Comparison of ENCODE assay signal across 9 cellular contexts in genomic region chr3:129025691-129026435, GRCh38. TPM values are rescaled to one million over a fixed set of nuclear protein-coding genes. Genes with fewer than 3 reads are reported as not detected.
DNase-seq lines count a peak whose midpoint lies in the region; ATAC-seq, FAIRE-seq and TF ChIP-seq lines count a peak whose summit lies in the region.
"Had no signal": no experiment of that assay in that cellular context is flagged by ENCODE, and none has a peak within 500 bp of the region (broad histone marks: within the 10 kb centered on the region; RNA-seq: fewer than 3 reads in every experiment).

No MANE protein-coding gene starts in this region.

- no peak for ATAC-seq in activated CD8-positive, alpha-beta T cell treated with anti-CD3 and anti-CD28 coated beads for 36 hours
- ATAC-seq in HepG2, result no peak
- ATAC-seq in GM18907 (IDR thresholded peaks at IDR 0.05; ENCODE audit: unreplicated experiment), result no peak
- ATAC-seq in GM21367 (IDR thresholded peaks at IDR 0.05; ENCODE audit: unreplicated experiment), result no peak

- H3K4me1 ChIP-seq in HepG2 (ENCODE audit: insufficient read depth, low read length), result peaks cover 14% of the 10 kb centered on the region
- H3K4me1 ChIP-seq in stomach, result peaks cover 27 to 57% (median 35%) of the 10 kb centered on the region in 4 donors
- H3K4me1 ChIP-seq in breast epithelium, result no peaks in the 10 kb centered on the region

- no peak for TF ChIP-seq EP300 in HepG2 (IDR thresholded peaks at IDR 0.05; ENCODE audit: low read depth in 2 of 2, low read length in 2 of 2)
- TF ChIP-seq EP300 in HepG2 (CRISPR knock-in tag; IDR thresholded peaks at IDR 0.05; ENCODE audit: borderline replicate concordance), result no peak
- no peak for TF ChIP-seq EP300 in stomach (IDR thresholded peaks at IDR 0.05)

- no peaks in the 10 kb centered on the region for H3K36me3 Mint-ChIP-seq in T-helper 2 cell treated with Interferon-gamma antibody and Interleukin-4, amounts not matched to agents 5 μg/mL and 100 μg/mL, for 36 hours (ENCODE audit: low read depth)
- no peaks in the 10 kb centered on the region for H3K36me3 Mint-ChIP-seq in activated CD8-positive, alpha-beta T cell treated with anti-CD3 and anti-CD28 coated beads for 36 hours (ENCODE audit: low read depth)

- H3K9me3 ChIP-seq in HepG2 (ENCODE audit: low read length), result no peaks in the 10 kb centered on the region
- H3K9me3 ChIP-seq in stomach, result no peaks in the 10 kb centered on the region
- H3K9me3 ChIP-seq in breast epithelium, result no peaks in the 10 kb centered on the region

- H3K9ac ChIP-seq in HepG2 (ENCODE audit: insufficient read depth, low read depth, low read length), result no peak overlapping the region

- FAIRE-seq in HepG2 (lab: Jason Lieb, UNC), result no peak

- in situ Hi-C loops in HepG2 (cut with HindIII; ENCODE audit: extremely low pct_ligation_motif_present, low pct_unique_long_range_greater_than_20kb), result no loop called here

- no peaks in the 10 kb centered on the region for H4K20me1 ChIP-seq in HepG2 (ENCODE audit: insufficient read depth, low read length)

- no peak overlapping the region for H3K4me3 ChIP-seq in HepG2 (replicated peaks in 1 of 3; ENCODE audit: insufficient read depth in 1 of 3, low read depth in 2 of 3, low read length in 3 of 3)
- no peak overlapping the region for H3K4me3 ChIP-seq in stomach
- H3K4me3 ChIP-seq in breast epithelium, result no peak overlapping the region

- H3K27ac Mint-ChIP-seq in T-helper 2 cell treated with Interferon-gamma antibody and Interleukin-4, amounts not matched to agents 5 μg/mL and 100 μg/mL, for 36 hours, result no peak overlapping the region
- H3K27ac Mint-ChIP-seq in activated CD8-positive, alpha-beta T cell treated with anti-CD3 and anti-CD28 coated beads for 36 hours, result peak overlapping the region; percentile 91

- POLR2A ChIA-PET in activated CD8-positive, alpha-beta T cell treated with anti-CD3 and anti-CD28 coated beads for 36 hours (lab: Charles Lee), result interaction anchor here (0.6 to 3.6 kb wide), 17 partner anchors 9 to 291 kb away, joined by 3 to 56 read pairs (median 7); partner anchors contain the start of genes CFAP92, CNBP, COPG1 and RAB43
- POLR2A ChIA-PET in HepG2 (lab: Yijun Ruan, JAX), result no interaction called here

- TF ChIP-seq POLR2A in HepG2 (IDR thresholded peaks at IDR 0.05; ENCODE audit: insufficient read depth in 1 of 2, low read depth in 2 of 2, low read length in 2 of 2) (no peak), stomach (IDR thresholded peaks at IDR 0.05) (no peak), breast epithelium (IDR thresholded peaks at IDR 0.05) (no peak)

- CTCF ChIA-PET in activated CD8-positive, alpha-beta T cell treated with anti-CD3 and anti-CD28 coated beads for 36 hours (lab: Charles Lee), result interaction anchor here (0.8 to 5.0 kb wide), 19 partner anchors 9 to 298 kb away, joined by 3 to 77 read pairs (median 5); partner anchors contain the start of gene RAB43
- CTCF ChIA-PET in HepG2 (lab: Yijun Ruan, JAX; ENCODE audit: low intra/inter-chr PET ratio, low total read pairs), result no interaction called here

- H3K27me3 Mint-ChIP-seq in T-helper 2 cell treated with Interferon-gamma antibody and Interleukin-4, amounts not matched to agents 5 μg/mL and 100 μg/mL, for 36 hours (ENCODE audit: low read depth), result peaks cover 3% of the 10 kb centered on the region
- no peaks in the 10 kb centered on the region for H3K27me3 Mint-ChIP-seq in activated CD8-positive, alpha-beta T cell treated with anti-CD3 and anti-CD28 coated beads for 36 hours

- TF ChIP-seq RAD21 in HepG2 (CRISPR knock-in tag; IDR thresholded peaks at IDR 0.05), result no peak

- no peak for DNase-seq in T-helper 2 cell treated with Interferon-gamma antibody and Interleukin-4, amounts not matched to agents 5 μg/mL and 100 μg/mL, for 36 hours (ENCODE audit: low spot score)
- DNase-seq in T-helper 2 cell (no peak), HepG2 (ENCODE audit: low spot score) (no peak), stomach (no peak), breast epithelium (ENCODE audit: low spot score in 2 of 2) (no peak)
- no peak for DNase-seq in activated CD8-positive, alpha-beta T cell treated with anti-CD3 and anti-CD28 coated beads for 36 hours

- H3K36me3 ChIP-seq in HepG2 (replicated peaks in 1 of 2; ENCODE audit: control insufficient read depth in 1 of 2, insufficient read depth in 2 of 2, low read length in 2 of 2) (no peaks in the 10 kb centered on the region), stomach (peaks cover 0 to 4% (median 0%) of the 10 kb centered on the region in 4 donors), breast epithelium (no peaks in the 10 kb centered on the region)

- no peak overlapping the region for H3K4me2 ChIP-seq in HepG2 (ENCODE audit: low read depth, low read length)

- H3K27ac ChIP-seq in HepG2 (ENCODE audit: extremely low read length, insufficient read depth, low read length), result no peak overlapping the region
- H3K27ac ChIP-seq in stomach, result peak overlapping the region; percentile 4 to 87 (median 73)
- peak overlapping the region in 1 of 2 donors; percentile 50 for H3K27ac ChIP-seq in breast epithelium

- peak overlapping the region; percentile 81 for H3K4me3 Mint-ChIP-seq in T-helper 2 cell treated with Interferon-gamma antibody and Interleukin-4, amounts not matched to agents 5 μg/mL and 100 μg/mL, for 36 hours
- H3K4me3 Mint-ChIP-seq in activated CD8-positive, alpha-beta T cell treated with anti-CD3 and anti-CD28 coated beads for 36 hours, result peak overlapping the region; percentile 73

- no TSS peak for BruUV-seq in HepG2 (replicated peaks; lab: Mats Ljungman, UMichigan)

- intact Hi-C loops in activated CD8-positive, alpha-beta T cell treated with anti-CD3 and anti-CD28 coated beads for 36 hours (cut with micrococcal nuclease), result loop anchor here (5.0 kb wide), 1 partner anchor 54 kb away; no protein-coding TSS in a partner anchor
- intact Hi-C loops in HepG2 (cut with micrococcal nuclease; ENCODE audit: unreplicated experiment) (no loop called here), stomach (cut with DNase I; ENCODE audit: low total_unique reads) (no loop called here), breast epithelium (cut with DNase I; ENCODE audit: low total_unique reads) (no loop called here)

- H3K79me2 ChIP-seq in HepG2 (ENCODE audit: insufficient read depth, low read length), result no peaks in the 10 kb centered on the region

- no peaks in the 10 kb centered on the region for H3K9me3 Mint-ChIP-seq in T-helper 2 cell treated with Interferon-gamma antibody and Interleukin-4, amounts not matched to agents 5 μg/mL and 100 μg/mL, for 36 hours
- H3K9me3 Mint-ChIP-seq in activated CD8-positive, alpha-beta T cell treated with anti-CD3 and anti-CD28 coated beads for 36 hours, result no peaks in the 10 kb centered on the region

- 16% methylated on average over 8 of the region's 8 CpGs for WGBS in HepG2 (ENCODE audit: low lambda C conversion rate)
- WGBS in stomach, 5 donors, result 43 to 72% (median 70%) methylated on average over 8 of the region's 8 CpGs

- H3K4me1 Mint-ChIP-seq in T-helper 2 cell treated with Interferon-gamma antibody and Interleukin-4, amounts not matched to agents 5 μg/mL and 100 μg/mL, for 36 hours (ENCODE audit: low read depth), result peaks cover 14% of the 10 kb centered on the region
- H3K4me1 Mint-ChIP-seq in activated CD8-positive, alpha-beta T cell treated with anti-CD3 and anti-CD28 coated beads for 36 hours (ENCODE audit: low read depth), result peaks cover 22% of the 10 kb centered on the region

- H3K27me3 ChIP-seq in HepG2 (ENCODE audit: control insufficient read depth in 1 of 2, insufficient read depth in 2 of 2, low read length in 2 of 2) (peaks cover 0 to 24% of the 10 kb centered on the region in 2 experiments; a peak in 3 of 5 replicates), stomach (no peaks in the 10 kb centered on the region), breast epithelium (no peaks in the 10 kb centered on the region)
- H3K27me3 ChIP-seq: dorsolateral prefrontal cortex had no signal

- no peak overlapping the region for H2AFZ ChIP-seq in HepG2 (ENCODE audit: low read length)

- no peak for TF ChIP-seq CTCF in activated CD8-positive, alpha-beta T cell treated with anti-CD3 and anti-CD28 coated beads for 36 hours (IDR thresholded peaks at IDR 0.05)
- TF ChIP-seq CTCF in HepG2 (CRISPR knock-in tag; IDR thresholded peaks at IDR 0.05) (no peak), stomach (IDR thresholded peaks at IDR 0.05) (no peak), breast epithelium (IDR thresholded peaks at IDR 0.05) (no peak)

RNA-seq across cellular contexts. Expression of gene EFCC1, which starts 24.8 kb away (rescaled TPM):
- under 1 TPM; 0.16 to 0.38 TPM for total RNA-seq in activated CD8-positive, alpha-beta T cell treated with anti-CD3 and anti-CD28 coated beads for 36 hours
- not detected in 2 replicates for total RNA-seq in HepG2 (2016; rRNA removed; fragmentation: Illumina TruSeq; extraction: Trizol)
- total RNA-seq in HepG2 (2016; cell fraction: cytosol; rRNA removed; fragmentation: Illumina TruSeq; extraction: Trizol; ENCODE audit: low read depth), result not detected in 2 replicates
- not detected in 2 replicates for total RNA-seq in HepG2 (2016; cell fraction: insoluble cytoplasmic fraction; rRNA removed; fragmentation: Illumina TruSeq; extraction: Trizol)
- not detected in 2 replicates for total RNA-seq in HepG2 (2016; cell fraction: membrane; rRNA removed; fragmentation: Illumina TruSeq; extraction: Trizol)
- not detected in 2 replicates for total RNA-seq in HepG2 (2016; cell fraction: nucleus; rRNA removed; fragmentation: Illumina TruSeq; extraction: Trizol)
- polyA plus RNA-seq in HepG2 (2011; rRNA removed), result 0.03 TPM in 1 of 2 replicates, not detected in the other
- 0.03 TPM in 1 of 2 replicates, not detected in the other for polyA plus RNA-seq in HepG2 (2011; cell fraction: cytosol; rRNA removed)
- 0.08 TPM in 1 of 2 replicates, not detected in the other for polyA plus RNA-seq in HepG2 (2011; cell fraction: nucleus; rRNA removed)
- polyA plus RNA-seq in HepG2 (2012), result not detected in 2 replicates
- polyA plus RNA-seq in HepG2 (2016; cell fraction: cytosol; fragmentation: Illumina TruSeq; extraction: Trizol; ENCODE audit: low read depth), result not detected in 2 replicates
- not detected in 2 replicates for polyA plus RNA-seq in HepG2 (2016; cell fraction: insoluble cytoplasmic fraction; fragmentation: Illumina TruSeq; extraction: Trizol; ENCODE audit: low read depth)
- polyA plus RNA-seq in HepG2 (2016; cell fraction: membrane; fragmentation: Illumina TruSeq; extraction: Trizol; ENCODE audit: low read depth), result not detected in 2 replicates
- not detected in 2 replicates for polyA plus RNA-seq in HepG2 (2016; cell fraction: nucleus; fragmentation: Illumina TruSeq; extraction: Trizol; ENCODE audit: insufficient read depth, low read depth)
- not detected in 2 replicates for polyA minus RNA-seq in HepG2 (2011; rRNA and poly(A)+ RNA removed; ENCODE audit: low replicate concordance)
- not detected in 2 replicates for polyA minus RNA-seq in HepG2 (2011; cell fraction: cytosol; rRNA and poly(A)+ RNA removed)
- not detected in 2 replicates for polyA minus RNA-seq in HepG2 (2011; cell fraction: nucleus; rRNA and poly(A)+ RNA removed)
- 10 to 100 TPM in 3 of 5 donors, 1 to 10 TPM in 2; 1.0 to 13.9 (median 10.3) TPM for total RNA-seq in stomach
- polyA plus RNA-seq in stomach, result 10 to 100 TPM in 1 of 3 donors, 1 to 10 TPM in 2; 3.4 to 10.7 (median 8.2) TPM
- 1 to 10 TPM; 1.6 to 3.9 (median 1.8) TPM for total RNA-seq in breast epithelium

RNA-seq across cellular contexts. Expression of gene CFAP92, which starts 32.0 kb away (rescaled TPM):
- under 1 TPM; 0.38 to 0.83 TPM for total RNA-seq in activated CD8-positive, alpha-beta T cell treated with anti-CD3 and anti-CD28 coated beads for 36 hours
- 0.45 and 0.46 TPM in 2 replicates for total RNA-seq in HepG2 (2016; rRNA removed; fragmentation: Illumina TruSeq; extraction: Trizol)
- total RNA-seq in HepG2 (2016; cell fraction: cytosol; rRNA removed; fragmentation: Illumina TruSeq; extraction: Trizol; ENCODE audit: low read depth), result 1.1 and 1.3 TPM in 2 replicates
- 0.13 and 0.54 TPM in 2 replicates for total RNA-seq in HepG2 (2016; cell fraction: insoluble cytoplasmic fraction; rRNA removed; fragmentation: Illumina TruSeq; extraction: Trizol)
- 1.2 and 1.5 TPM in 2 replicates for total RNA-seq in HepG2 (2016; cell fraction: membrane; rRNA removed; fragmentation: Illumina TruSeq; extraction: Trizol)
- total RNA-seq in HepG2 (2016; cell fraction: nucleus; rRNA removed; fragmentation: Illumina TruSeq; extraction: Trizol), result 0.38 TPM in 1 of 2 replicates, not detected in the other
- polyA plus RNA-seq in HepG2 (2011; rRNA removed), result 0.18 and 0.20 TPM in 2 replicates
- 0.13 TPM in 2 replicates for polyA plus RNA-seq in HepG2 (2011; cell fraction: cytosol; rRNA removed)
- polyA plus RNA-seq in HepG2 (2011; cell fraction: nucleus; rRNA removed), result 0.09 TPM in 1 of 2 replicates, not detected in the other
- polyA plus RNA-seq in HepG2 (2012), result 0.40 and 0.64 TPM in 2 replicates
- polyA plus RNA-seq in HepG2 (2016; cell fraction: cytosol; fragmentation: Illumina TruSeq; extraction: Trizol; ENCODE audit: low read depth), result 1.2 and 2.4 TPM in 2 replicates
- polyA plus RNA-seq in HepG2 (2016; cell fraction: insoluble cytoplasmic fraction; fragmentation: Illumina TruSeq; extraction: Trizol; ENCODE audit: low read depth), result 0.73 and 1.0 TPM in 2 replicates
- polyA plus RNA-seq in HepG2 (2016; cell fraction: membrane; fragmentation: Illumina TruSeq; extraction: Trizol; ENCODE audit: low read depth), result 1.4 and 1.6 TPM in 2 replicates
- 0.68 and 1.4 TPM in 2 replicates for polyA plus RNA-seq in HepG2 (2016; cell fraction: nucleus; fragmentation: Illumina TruSeq; extraction: Trizol; ENCODE audit: insufficient read depth, low read depth)
- polyA minus RNA-seq in HepG2 (2011; rRNA and poly(A)+ RNA removed; ENCODE audit: low replicate concordance), result not detected in 2 replicates
- 0.09 TPM in 1 of 2 replicates, not detected in the other for polyA minus RNA-seq in HepG2 (2011; cell fraction: cytosol; rRNA and poly(A)+ RNA removed)
- polyA minus RNA-seq in HepG2 (2011; cell fraction: nucleus; rRNA and poly(A)+ RNA removed), result 0.12 TPM in 1 of 2 replicates, not detected in the other
- total RNA-seq in stomach, result 10 to 100 TPM in 1 of 5 donors, 1 to 10 TPM in 3, under 1 TPM in 1; 0.87 to 13.4 (median 5.2) TPM
- polyA plus RNA-seq in stomach, result 1 to 10 TPM in 1 of 3 donors, under 1 TPM in 2; 0.50 to 2.7 (median 0.70) TPM
- 1 to 10 TPM in 2 of 3 donors, under 1 TPM in 1; 0.66 to 1.4 (median 1.3) TPM for total RNA-seq in breast epithelium

RNA-seq across cellular contexts. Expression of gene GP9, which starts 34.7 kb away (rescaled TPM):
- not detected for total RNA-seq in activated CD8-positive, alpha-beta T cell treated with anti-CD3 and anti-CD28 coated beads for 36 hours
- total RNA-seq in HepG2 (2016; rRNA removed; fragmentation: Illumina TruSeq; extraction: Trizol), result not detected in 2 replicates
- not detected in 2 replicates for total RNA-seq in HepG2 (2016; cell fraction: cytosol; rRNA removed; fragmentation: Illumina TruSeq; extraction: Trizol; ENCODE audit: low read depth)
- not detected in 2 replicates for total RNA-seq in HepG2 (2016; cell fraction: insoluble cytoplasmic fraction; rRNA removed; fragmentation: Illumina TruSeq; extraction: Trizol)
- not detected in 2 replicates for total RNA-seq in HepG2 (2016; cell fraction: membrane; rRNA removed; fragmentation: Illumina TruSeq; extraction: Trizol)
- total RNA-seq in HepG2 (2016; cell fraction: nucleus; rRNA removed; fragmentation: Illumina TruSeq; extraction: Trizol), result not detected in 2 replicates
- not detected in 2 replicates for polyA plus RNA-seq in HepG2 (2011; rRNA removed)
- polyA plus RNA-seq in HepG2 (2011; cell fraction: cytosol; rRNA removed), result not detected in 2 replicates
- polyA plus RNA-seq in HepG2 (2011; cell fraction: nucleus; rRNA removed), result not detected in 2 replicates
- polyA plus RNA-seq in HepG2 (2012), result not detected in 2 replicates
- polyA plus RNA-seq in HepG2 (2016; cell fraction: cytosol; fragmentation: Illumina TruSeq; extraction: Trizol; ENCODE audit: low read depth), result not detected in 2 replicates
- polyA plus RNA-seq in HepG2 (2016; cell fraction: insoluble cytoplasmic fraction; fragmentation: Illumina TruSeq; extraction: Trizol; ENCODE audit: low read depth), result not detected in 2 replicates
- not detected in 2 replicates for polyA plus RNA-seq in HepG2 (2016; cell fraction: membrane; fragmentation: Illumina TruSeq; extraction: Trizol; ENCODE audit: low read depth)
- not detected in 2 replicates for polyA plus RNA-seq in HepG2 (2016; cell fraction: nucleus; fragmentation: Illumina TruSeq; extraction: Trizol; ENCODE audit: insufficient read depth, low read depth)
- polyA minus RNA-seq in HepG2 (2011; rRNA and poly(A)+ RNA removed; ENCODE audit: low replicate concordance), result not detected in 2 replicates
- not detected in 2 replicates for polyA minus RNA-seq in HepG2 (2011; cell fraction: cytosol; rRNA and poly(A)+ RNA removed)
- not detected in 2 replicates for polyA minus RNA-seq in HepG2 (2011; cell fraction: nucleus; rRNA and poly(A)+ RNA removed)
- total RNA-seq in stomach, result not detected
- not detected for polyA plus RNA-seq in stomach
- under 1 TPM in 1 of 3 donors, not detected in 2; 0.48 TPM for total RNA-seq in breast epithelium
